1 cellular context compared by ENCODE assay signal in the genomic region with DNA sequence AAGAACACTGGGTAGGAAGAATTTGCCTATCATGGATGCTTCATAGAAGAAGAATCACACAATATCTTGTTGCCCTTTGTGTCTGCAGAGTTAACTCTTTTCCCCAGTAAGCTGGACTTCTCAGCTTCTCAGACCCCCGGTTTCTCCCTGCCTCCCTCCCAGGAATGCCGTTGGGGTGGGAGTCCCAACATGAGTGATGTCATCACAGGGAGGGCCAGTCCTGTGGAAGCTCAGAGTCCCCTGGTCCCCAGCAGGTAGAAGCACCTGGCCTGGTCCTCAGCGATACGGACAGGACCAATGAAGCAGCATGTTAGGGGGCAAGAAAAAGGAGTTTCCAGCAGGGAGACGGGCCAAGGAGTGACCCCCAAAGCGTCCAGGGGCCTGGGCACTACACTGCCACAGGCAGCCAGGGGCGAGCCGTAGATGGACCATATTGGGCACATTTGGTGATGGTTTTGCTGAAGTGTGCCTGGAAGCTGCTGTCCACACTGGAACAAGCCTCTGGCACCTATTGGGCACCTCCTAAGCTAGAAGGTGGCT.
TF ChIP-seq lines count a peak whose summit lies in the region.

No MANE protein-coding gene starts in this region.

TF ChIP-seq in HepG2, 621 proteins besides CTCF, POLR2A, EP300 and RAD21 (continued from another document):
- no peak for TF ChIP-seq PBX2 (CRISPR knock-in tag; IDR thresholded peaks at IDR 0.05)
- TF ChIP-seq, protein P1, sequence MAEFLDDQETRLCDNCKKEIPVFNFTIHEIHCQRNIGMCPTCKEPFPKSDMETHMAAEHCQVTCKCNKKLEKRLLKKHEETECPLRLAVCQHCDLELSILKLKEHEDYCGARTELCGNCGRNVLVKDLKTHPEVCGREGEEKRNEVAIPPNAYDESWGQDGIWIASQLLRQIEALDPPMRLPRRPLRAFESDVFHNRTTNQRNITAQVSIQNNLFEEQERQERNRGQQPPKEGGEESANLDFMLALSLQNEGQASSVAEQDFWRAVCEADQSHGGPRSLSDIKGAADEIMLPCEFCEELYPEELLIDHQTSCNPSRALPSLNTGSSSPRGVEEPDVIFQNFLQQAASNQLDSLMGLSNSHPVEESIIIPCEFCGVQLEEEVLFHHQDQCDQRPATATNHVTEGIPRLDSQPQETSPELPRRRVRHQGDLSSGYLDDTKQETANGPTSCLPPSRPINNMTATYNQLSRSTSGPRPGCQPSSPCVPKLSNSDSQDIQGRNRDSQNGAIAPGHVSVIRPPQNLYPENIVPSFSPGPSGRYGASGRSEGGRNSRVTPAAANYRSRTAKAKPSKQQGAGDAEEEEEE (CRISPR knock-in tag; IDR thresholded peaks at IDR 0.05; ENCODE audit: borderline replicate concordance), result no peak
- TF ChIP-seq CAMTA2 (CRISPR knock-in tag; IDR thresholded peaks at IDR 0.05; ENCODE audit: borderline replicate concordance), result no peak
- TF ChIP-seq ZSCAN9 (CRISPR knock-in tag; IDR thresholded peaks at IDR 0.05; ENCODE audit: borderline replicate concordance), result no peak
- no peak for TF ChIP-seq ZBTB4 (CRISPR knock-in tag; IDR thresholded peaks at IDR 0.05; ENCODE audit: borderline replicate concordance)
